ENCODE assay signal across 1 cellular context in genomic region chr6:90586675-90587638, GRCh38.
TF ChIP-seq lines count a peak whose summit lies in the region.

Gene MAP3K7, minus strand, starts transcription at chr6:90587072. Its CDS starts 189 bp downstream, at chr6:90586883.

TF ChIP-seq in GM12878, 131 proteins besides CTCF, POLR2A, EP300 and RAD21 (continued from another document and continues in another):
- TF ChIP-seq ELK1 (IDR thresholded peaks at IDR 0.05; ENCODE audit: low read depth, low read length) (peak; percentile 99), BMI1 (IDR thresholded peaks at IDR 0.05; ENCODE audit: borderline replicate concordance) (no peak), ZNF207 (IDR thresholded peaks at IDR 0.05; ENCODE audit: borderline replicate concordance) (peak; percentile 89), NR2C1 (IDR thresholded peaks at IDR 0.05) (peak; percentile 75; the same call in 1 of the 2 replicates), KLF5 (IDR thresholded peaks at IDR 0.05; ENCODE audit: partially characterized antibody) (peak; percentile 69), TCF7 (IDR thresholded peaks at IDR 0.05; ENCODE audit: borderline replicate concordance) (peak; percentile 31; the same call in 1 of the 2 replicates), IKZF1 (conservative IDR thresholded peaks at IDR 0.05) (peak; percentile 74), MTA3 (IDR thresholded peaks at IDR 0.05; ENCODE audit: borderline replicate concordance, low read length) (no peak), CBFB (IDR thresholded peaks at IDR 0.05; ENCODE audit: low read depth) (peak; percentile 91), MYB (IDR thresholded peaks at IDR 0.05; ENCODE audit: borderline replicate concordance, low read depth, low read length) (no peak), MTA2 (IDR thresholded peaks at IDR 0.05; ENCODE audit: low read depth) (no peak), NFIC (IDR thresholded peaks at IDR 0.05; ENCODE audit: low read depth, low read length) (peak; percentile 37; the same call in 1 of the 2 replicates), SREBF2 (IDR thresholded peaks at IDR 0.05; ENCODE audit: low read length) (no peak), USF2 (IDR thresholded peaks at IDR 0.05; ENCODE audit: borderline replicate concordance, low read depth, low read length) (no peak), ZBTB11 (CRISPR knock-in tag; IDR thresholded peaks at IDR 0.05) (no peak), BACH1 (IDR thresholded peaks at IDR 0.05; ENCODE audit: borderline replicate concordance) (0 out of 2 replicates have a peak, but pooled peaks have one; percentile 28), TBL1XR1 (IDR thresholded peaks at IDR 0.05; ENCODE audit: low read depth, low read length) (no peak), RFX5 (IDR thresholded peaks at IDR 0.05; ENCODE audit: low read depth, low read length) (no peak), RBBP5 (conservative IDR thresholded peaks at IDR 0.05) (no peak), SKIL (IDR thresholded peaks at IDR 0.05; ENCODE audit: low read depth, poor library complexity, severe bottlenecking) (peak; percentile 73), RB1 (IDR thresholded peaks at IDR 0.05; ENCODE audit: borderline replicate concordance) (0 out of 2 replicates have a peak, but pooled peaks have one; percentile 74), ZZZ3 (IDR thresholded peaks at IDR 0.05; ENCODE audit: control insufficient read depth, insufficient read length, low read depth) (no peak), CREB1 (IDR thresholded peaks at IDR 0.05; ENCODE audit: low read depth) (peak; percentile 100), POU2F2 (IDR thresholded peaks at IDR 0.05; ENCODE audit: borderline replicate concordance, low read depth, low read length) (peak; percentile 53; the same call in 1 of the 3 replicates), PKNOX1 (IDR thresholded peaks at IDR 0.05) (peak; percentile 39; the same call in 1 of the 2 replicates), ETV6 (conservative IDR thresholded peaks at IDR 0.05 in 1 of 2, IDR thresholded peaks at IDR 0.05 in 1 of 2; ENCODE audit: borderline replicate concordance in 1 of 2, low read depth in 1 of 2) (peak in 1 of 2 experiments; percentile 87; a peak in 2 of 4 replicates), JUNB (IDR thresholded peaks at IDR 0.05) (no peak), BCL3 (IDR thresholded peaks at IDR 0.05; ENCODE audit: borderline replicate concordance, insufficient read depth, low read depth, low read length, poor library complexity, severe bottlenecking) (no peak), ATF2 (IDR thresholded peaks at IDR 0.05; ENCODE audit: low read length) (peak; percentile 87; the same call in 1 of the 2 replicates), E4F1 (IDR thresholded peaks at IDR 0.05; ENCODE audit: borderline replicate concordance, partially characterized antibody) (peak; percentile 48), TAF1 (IDR thresholded peaks at IDR 0.05; ENCODE audit: borderline replicate concordance, low read depth, low read length) (peak; percentile 81), NR2F1 (conservative IDR thresholded peaks at IDR 0.05) (no peak), ZBTB40 (IDR thresholded peaks at IDR 0.05; ENCODE audit: borderline replicate concordance) (peak; percentile 97), SMAD5 (IDR thresholded peaks at IDR 0.05; ENCODE audit: low read depth) (peak; percentile 89), POLR2AphosphoS2 (IDR thresholded peaks at IDR 0.05; ENCODE audit: low read depth, low read length) (0 out of 2 replicates have a peak, but pooled peaks have one; percentile 51), SRF (IDR thresholded peaks at IDR 0.05; ENCODE audit: low read depth in 2 of 2, low read length in 2 of 2) (peak in 1 of 2 experiments; percentile 91; a peak in 2 of 4 replicates), MAX (IDR thresholded peaks at IDR 0.05; ENCODE audit: low read depth, low read length) (peak; percentile 87), USF1 (IDR thresholded peaks at IDR 0.05; ENCODE audit: borderline replicate concordance, extremely low read length, insufficient read depth, low read depth, low read length) (no peak), POLR2AphosphoS5 (IDR thresholded peaks at IDR 0.05; ENCODE audit: low read length) (peak; percentile 86), TARDBP (IDR thresholded peaks at IDR 0.05; ENCODE audit: borderline replicate concordance) (no peak)
